ENCODE assay signal across 8 cellular contexts in genomic region chr4:118591339-118592046, GRCh38.
A peak's percentile ranks its signal among the peaks of the same experiment; 100 is the strongest.
DNase-seq lines count a peak whose midpoint lies in the region; ATAC-seq and TF ChIP-seq lines count a peak whose summit lies in the region.
"Not testable (repeated sequence)": the region's sequence is repeated elsewhere in the genome, so short reads cannot be mapped to it uniquely, and the experiment has no call there.

No MANE protein-coding gene starts in this region.

- H3K27me3 ChIP-seq in BE2C = not testable (repeated sequence)

- not testable (repeated sequence) for H3K4me1 ChIP-seq in BE2C

- peak overlapping the region; percentile 72 for H3K4me3 ChIP-seq in BE2C (ENCODE audit: low read depth, low read length)

- not testable (repeated sequence) for TF ChIP-seq CTCF in BE2C (IDR thresholded peaks at IDR 0.05; ENCODE audit: low read depth, low read length)

- peak; percentile 100 for ATAC-seq in HG03378 (IDR thresholded peaks at IDR 0.05; ENCODE audit: unreplicated experiment)
- ATAC-seq in left colon = peak; percentile 99

- DNase-seq in BE2C (peak; percentile 94), GM19238 (ENCODE audit: insufficient read length, low spot score) (peak; percentile 67), NCI-H526 (lab: John Stamatoyannopoulos, UW) (peak; percentile 73 to 90), dedifferentiated amniotic fluid mesenchymal stem cell (ENCODE audit: extremely low spot score) (peak; percentile 88), left colon (peak; percentile 91 to 93)
- DNase-seq in activated CD4-positive, alpha-beta T cell treated with anti-CD3 and anti-CD28 coated beads, Interleukin-2, amount 50 U/mL, for 4 hours = peak; percentile 93
- DNase-seq in stimulated activated CD4-positive, alpha-beta T cell treated with anti-CD3 and anti-CD28 coated beads, Interleukin-1b, Interleukin-23, amount 100 ng/mL, for 1 hour (ENCODE audit: low read depth in 2 of 2) = peak; percentile 86 to 95

- H3K36me3 ChIP-seq in BE2C = not testable (repeated sequence)

- not testable (repeated sequence) for H3K9me3 ChIP-seq in BE2C

- intact Hi-C loops in left colon (cut with DNase I, micrococcal nuclease) = not testable (repeated sequence)

Comparison
In these comparisons a context has a peak if more than half of its experiments do, and no peak if none do; other contexts are left out.
1. Peak in every context shown above with its lines: DNase-seq, ATAC-seq and H3K4me3 ChIP-seq.